ENCODE assay signal across 19 cellular contexts in genomic region chr1:71054281-71054731, GRCh38. TPM values are rescaled to one million over a fixed set of nuclear protein-coding genes. Genes with fewer than 3 reads are reported as not detected.
A peak's percentile ranks its signal among the peaks of the same experiment; 100 is the strongest.
DNase-seq lines count a peak whose midpoint lies in the region; ATAC-seq, FAIRE-seq and TF ChIP-seq lines count a peak whose summit lies in the region.
"Had no signal": no experiment of that assay in that cellular context is flagged by ENCODE, and none has a peak within 500 bp of the region (broad histone marks: within the 10 kb centered on the region; RNA-seq: fewer than 3 reads in every experiment).

No MANE protein-coding gene starts in this region.

- TF ChIP-seq CTCF in Panc1 (IDR thresholded peaks at IDR 0.05) (no peak), kidney (IDR thresholded peaks at IDR 0.05; ENCODE audit: borderline replicate concordance, extremely low read depth, insufficient read depth) (no peak), upper lobe of left lung (IDR thresholded peaks at IDR 0.05) (no peak)

- ATAC-seq in Panc1 (peak; percentile 49), upper lobe of left lung (ENCODE audit: low FRiP score in 2 of 2) (peak; percentile 20 to 56), GM19467 (IDR thresholded peaks at IDR 0.05; ENCODE audit: unreplicated experiment) (no peak)

- no peak for TF ChIP-seq EP300 in upper lobe of left lung (IDR thresholded peaks at IDR 0.05)

- no peak overlapping the region for H3K4me3 Mint-ChIP-seq in CD4-positive, alpha-beta memory T cell
- H3K4me3 Mint-ChIP-seq: central memory CD8-positive, alpha-beta T cell; mesothelial cell of epicardium; T-cell had no signal

- H3K27me3 Mint-ChIP-seq in CD4-positive, alpha-beta memory T cell, result peaks cover 0 to 4% of the 10 kb centered on the region in 2 donors
- H3K27me3 Mint-ChIP-seq: central memory CD8-positive, alpha-beta T cell had no signal

- CTCF ChIA-PET in Panc1 (lab: Charles Lee), result no interaction called here
- CTCF ChIA-PET in CD4-positive, alpha-beta memory T cell (lab: Charles Lee; ENCODE audit: partially characterized antibody), result no interaction called here

- H3K4me3 ChIP-seq in Panc1 (ENCODE audit: low read depth in 2 of 2, low read length in 2 of 2), result no peak overlapping the region
- H3K4me3 ChIP-seq in kidney (ENCODE audit: low read length in 2 of 2), result no peak overlapping the region
- H3K4me3 ChIP-seq in upper lobe of left lung, result no peak overlapping the region
- H3K4me3 ChIP-seq in CD4-positive, alpha-beta memory T cell (ENCODE audit: low read length in 2 of 2), result no peak overlapping the region
- H3K4me3 ChIP-seq: pancreas, PC-9, testis had no signal

- intact Hi-C loops in Panc1 (cut with micrococcal nuclease; ENCODE audit: unreplicated experiment) (no loop called here), kidney (cut with DNase I) (no loop called here)
- intact Hi-C loops in CD4-positive, alpha-beta memory T cell (cut with micrococcal nuclease), result no loop called here

- 58 to 87% methylated on average over 3 to 15 of the region's 15 CpGs for WGBS in upper lobe of left lung, 2 donors

- no peaks in the 10 kb centered on the region for H3K9me3 Mint-ChIP-seq in CD4-positive, alpha-beta memory T cell
- H3K9me3 Mint-ChIP-seq: central memory CD8-positive, alpha-beta T cell; mesothelial cell of epicardium; T-cell had no signal

- H3K27ac ChIP-seq in Panc1 (ENCODE audit: low read length), result no peak overlapping the region
- H3K27ac ChIP-seq in kidney (ENCODE audit: low read depth in 2 of 2, low read length in 2 of 2), result no peak overlapping the region
- no peak overlapping the region for H3K27ac ChIP-seq in upper lobe of left lung
- no peak overlapping the region for H3K27ac ChIP-seq in CD4-positive, alpha-beta memory T cell (ENCODE audit: low read depth, low read length)
- H3K27ac ChIP-seq: pancreas, PC-9, testis had no signal

- POLR2A ChIA-PET in Panc1 (lab: Charles Lee), result no interaction called here
- POLR2A ChIA-PET in CD4-positive, alpha-beta memory T cell (lab: Charles Lee; ENCODE audit: partially characterized antibody), result interaction anchor here (1.1 kb wide), 1 partner anchor 8 kb away, joined by 4 read pairs; no protein-coding TSS in a partner anchor

- peaks cover 0 to 5% (median 1%) of the 10 kb centered on the region in 4 donors for H3K4me1 Mint-ChIP-seq in CD4-positive, alpha-beta memory T cell
- H3K4me1 Mint-ChIP-seq: mesothelial cell of epicardium had no signal

- no peak for FAIRE-seq in kidney (lab: Jason Lieb, UNC)
- FAIRE-seq: endometrium, pancreas had no signal

- BruUV-seq in Panc1 (replicated peaks; lab: Mats Ljungman, UMichigan), result no TSS peak

- peak; percentile 12 for DNase-seq in stimulated activated CD4-positive, alpha-beta T cell treated with anti-CD3 and anti-CD28 coated beads, Interleukin-15, amount 100 ng/mL, for 24 hours
- DNase-seq in stimulated activated CD4-positive, alpha-beta T cell treated with anti-CD3 and anti-CD28 coated beads, Interleukin-4, amount 100 ng/mL, for 4 hours, result no peak
- no peak for DNase-seq in Panc1 (ENCODE audit: low read depth, low spot score)
- DNase-seq in kidney, result peak; percentile 68
- peak in 1 of 2 donors; percentile 53 for DNase-seq in upper lobe of left lung
- DNase-seq in CD4-positive, alpha-beta memory T cell, result no peak
- no peak for DNase-seq in mucosa of gallbladder (ENCODE audit: low spot score)
- DNase-seq: activated CD8-positive, alpha-beta memory T cell treated with anti-CD3 and anti-CD28 coated beads, Interleukin-2, amount 50 U/mL, for 4 hours; foreskin melanocyte; NCI-H1092; NCI-H446 treated with DMSO at 0.1 percent for 48 hours; PC-9; T-cell; testis had no signal

- TF ChIP-seq POLR2A in upper lobe of left lung (IDR thresholded peaks at IDR 0.05), result peak in 1 of 4 donors; percentile 40

- H3K9ac ChIP-seq in kidney (ENCODE audit: low read length in 2 of 2), result no peak overlapping the region

- H3K36me3 Mint-ChIP-seq in CD4-positive, alpha-beta memory T cell, result peaks cover 0 to 12% of the 10 kb centered on the region in 2 donors

- H3K36me3 ChIP-seq in Panc1 (ENCODE audit: control insufficient read depth, insufficient read depth, low read length) (no peaks in the 10 kb centered on the region), kidney (ENCODE audit: control insufficient read depth in 1 of 2, insufficient read depth in 2 of 2, low read length in 2 of 2) (peaks cover 4 to 5% of the 10 kb centered on the region in 2 donors), upper lobe of left lung (peaks cover 0 to 21% (median 5%) of the 10 kb centered on the region in 4 donors)
- peaks cover 14% of the 10 kb centered on the region for H3K36me3 ChIP-seq in CD4-positive, alpha-beta memory T cell (ENCODE audit: insufficient read depth, low read length)

- no peak overlapping the region for H3K27ac Mint-ChIP-seq in CD4-positive, alpha-beta memory T cell
- H3K27ac Mint-ChIP-seq: mesothelial cell of epicardium had no signal

- H3K27me3 ChIP-seq in Panc1 (ENCODE audit: control insufficient read depth, insufficient read depth, low read length) (peaks cover 6% of the 10 kb centered on the region), upper lobe of left lung (no peaks in the 10 kb centered on the region)
- H3K27me3 ChIP-seq in CD4-positive, alpha-beta memory T cell (ENCODE audit: insufficient read depth, low read length), result no peaks in the 10 kb centered on the region
- H3K27me3 ChIP-seq: pancreas, testis had no signal

- H3K9me3 ChIP-seq in Panc1 (ENCODE audit: control insufficient read depth, insufficient read depth, low read depth, low read length) (no peaks in the 10 kb centered on the region), kidney (ENCODE audit: control insufficient read depth in 1 of 2, low read length in 2 of 2) (no peaks in the 10 kb centered on the region), upper lobe of left lung (no peaks in the 10 kb centered on the region)
- H3K9me3 ChIP-seq in CD4-positive, alpha-beta memory T cell (ENCODE audit: control insufficient read depth in 1 of 2, low read length in 2 of 2), result no peaks in the 10 kb centered on the region
- H3K9me3 ChIP-seq: pancreas, testis had no signal

- H3K4me1 ChIP-seq in Panc1 (ENCODE audit: control insufficient read depth, insufficient read depth, low read length) (no peaks in the 10 kb centered on the region; the same call in 1 of the 2 replicates), kidney (ENCODE audit: control insufficient read depth in 1 of 2, insufficient read depth in 1 of 2, low read depth in 1 of 2, low read length in 2 of 2) (peaks cover 2 to 4% of the 10 kb centered on the region in 2 donors), upper lobe of left lung (no peaks in the 10 kb centered on the region)
- no peaks in the 10 kb centered on the region for H3K4me1 ChIP-seq in CD4-positive, alpha-beta memory T cell (ENCODE audit: insufficient read depth, low read length)
- H3K4me1 ChIP-seq: pancreas, testis had no signal

- in situ Hi-C loops in Panc1 (cut with HindIII; ENCODE audit: low pct_unique_long_range_greater_than_20kb, low sequenced_read_pairs), result no loop called here

RNA-seq across cellular contexts. Expression of gene PTGER3, which starts 6.7 kb away (rescaled TPM):
- total RNA-seq in Panc1 (2021; ENCODE audit: unreplicated experiment) (0.08 TPM), kidney (9.0 TPM), upper lobe of left lung (1 to 10 TPM in 3 of 6 donors, under 1 TPM in 2, not detected in 1; 0.44 to 4.9 (median 1.4) TPM), mucosa of gallbladder (28.4 TPM)
- polyA plus RNA-seq in Panc1 (2012; ENCODE audit: insufficient read length), result not detected
- polyA plus RNA-seq in kidney (ENCODE audit: insufficient read depth, low read depth, low replicate concordance), result 102 TPM
- total RNA-seq in CD4-positive, alpha-beta memory T cell, result not detected
- polyA plus RNA-seq in CD4-positive, alpha-beta memory T cell, result under 1 TPM in 1 of 2 donors, not detected in 1; 0.20 TPM

RNA-seq across cellular contexts. Expression of gene ZRANB2, which starts 26.5 kb away (rescaled TPM):
- 64.9 TPM for total RNA-seq in Panc1 (2021; ENCODE audit: unreplicated experiment)
- polyA plus RNA-seq in Panc1 (2012; ENCODE audit: insufficient read length), result 25.9 TPM
- total RNA-seq in kidney, result 78.8 TPM
- polyA plus RNA-seq in kidney (ENCODE audit: insufficient read depth, low read depth, low replicate concordance), result 37.7 TPM
- total RNA-seq in upper lobe of left lung, result 100 to 1,000 TPM in 2 of 6 donors, 10 to 100 TPM in 4; 51.3 to 203 (median 69.7) TPM
- 100 to 1,000 TPM; 158 to 159 TPM for total RNA-seq in CD4-positive, alpha-beta memory T cell
- polyA plus RNA-seq in CD4-positive, alpha-beta memory T cell, result 10 to 100 TPM; 45.5 to 49.0 TPM
- 65.4 TPM for total RNA-seq in mucosa of gallbladder

Comparison
In these comparisons a context has a peak if more than half of its experiments do, and no peak if none do; other contexts are left out.
1. DNase-seq: peak in stimulated activated CD4-positive, alpha-beta T cell treated with anti-CD3 and anti-CD28 coated beads, Interleukin-15, amount 100 ng/mL, for 24 hours (single experiment) and kidney (single experiment); none in stimulated activated CD4-positive, alpha-beta T cell treated with anti-CD3 and anti-CD28 coated beads, Interleukin-4, amount 100 ng/mL, for 4 hours (0 of 2), Panc1 (single experiment), CD4-positive, alpha-beta memory T cell (0 of 5) and mucosa of gallbladder (single experiment).